In genomic region chr3:185763347-185764010, GRCh38 we compare ENCODE assay signal across 23 cellular contexts.
DNase-seq lines count a peak whose midpoint lies in the region; ATAC-seq and TF ChIP-seq lines count a peak whose summit lies in the region.
"Had no signal": no experiment of that assay in that cellular context is flagged by ENCODE, and none has a peak within 500 bp of the region (broad histone marks: within the 10 kb centered on the region; RNA-seq: fewer than 3 reads in every experiment).

No MANE protein-coding gene starts in this region.

- H3K27me3 ChIP-seq in cardiac muscle cell (no peaks in the 10 kb centered on the region), brain microvascular endothelial cell (replicated peaks) (no peaks in the 10 kb centered on the region), right lobe of liver (no peaks in the 10 kb centered on the region)
- H3K27me3 ChIP-seq: breast epithelium, transverse colon had no signal

- H3K9me3 ChIP-seq in cardiac muscle cell (ENCODE audit: low read depth), result no peaks in the 10 kb centered on the region
- no peaks in the 10 kb centered on the region for H3K9me3 ChIP-seq in mesodermal cell (ENCODE audit: control insufficient read depth, low read length)
- H3K9me3 ChIP-seq in right lobe of liver, result no peaks in the 10 kb centered on the region
- H3K9me3 ChIP-seq: BE2C, breast epithelium, Caco-2, left ventricle myocardium inferior, mucosa of descending colon, transverse colon had no signal

- H3K36me3 ChIP-seq in cardiac muscle cell, result no peaks in the 10 kb centered on the region
- H3K36me3 ChIP-seq in brain microvascular endothelial cell (replicated peaks), result no peaks in the 10 kb centered on the region
- H3K36me3 ChIP-seq in mesodermal cell (ENCODE audit: control insufficient read depth, insufficient read depth, low read length), result peaks cover 18% of the 10 kb centered on the region
- no peaks in the 10 kb centered on the region for H3K36me3 ChIP-seq in right lobe of liver
- H3K36me3 ChIP-seq: BE2C, breast epithelium, left ventricle myocardium inferior, transverse colon had no signal

- no peak overlapping the region for H3K4me3 ChIP-seq in cardiac muscle cell
- H3K4me3 ChIP-seq in brain microvascular endothelial cell (ENCODE audit: low read depth, low read length), result no peak overlapping the region
- no peak overlapping the region for H3K4me3 ChIP-seq in mesodermal cell (ENCODE audit: extremely low read depth, insufficient read depth, low read length, poor library complexity, severe bottlenecking)
- H3K4me3 ChIP-seq in right lobe of liver, result no peak overlapping the region
- H3K4me3 ChIP-seq: breast epithelium, left ventricle myocardium inferior, mucosa of descending colon, transverse colon had no signal

- intact Hi-C loops in left cardiac atrium (cut with DNase I) (no loop called here), right lobe of liver (cut with DNase I) (loop anchor here (10.0 kb wide), 1 partner anchor 89 kb away; no protein-coding TSS in a partner anchor)

- 75 to 89% methylated on average over 2 to 3 of the region's 4 CpGs for WGBS in mesodermal cell (ENCODE audit: insufficient coverage in 2 of 2), 2 experiments
- 48% methylated on average over 4 of the region's 4 CpGs for whole genome bisulfite sequencing in right lobe of liver (ENCODE audit: insufficient coverage, low coverage, low lambda C conversion rate, missing lambda C conversion rate)

- no peak for ATAC-seq in left cardiac atrium
- no peak for ATAC-seq in right lobe of liver
- no peak for ATAC-seq in HG03520 (IDR thresholded peaks at IDR 0.05; ENCODE audit: unreplicated experiment)
- ATAC-seq: activated T-helper 17 cell treated with anti-CD3 and anti-CD28 coated beads, Interleukin-2, amount 50 U/mL, for 72 hours; mucosa of descending colon; stimulated activated naive CD8-positive, alpha-beta T cell treated with anti-CD3 and anti-CD28 coated beads, Interleukin-15, Interleukin-2, amounts not matched to agents 100 U/mL and 50 U/mL, for 24 hours had no signal

- no peak for TF ChIP-seq CTCF in cardiac muscle cell (IDR thresholded peaks at IDR 0.05; ENCODE audit: low read depth, low read length)
- TF ChIP-seq CTCF in brain microvascular endothelial cell (IDR thresholded peaks at IDR 0.05; ENCODE audit: low read depth, low read length, missing control alignments), result no peak
- TF ChIP-seq CTCF in right lobe of liver (IDR thresholded peaks at IDR 0.05), result no peak

- H3K27ac ChIP-seq in cardiac muscle cell (peak overlapping the region; percentile 11), brain microvascular endothelial cell (peak overlapping the region; percentile 71), mesodermal cell (ENCODE audit: low read depth, low read length, severe bottlenecking) (peak overlapping the region; percentile 70), right lobe of liver (no peak overlapping the region)
- H3K27ac ChIP-seq: 22Rv1, left ventricle myocardium inferior had no signal

- in situ Hi-C loops in brain microvascular endothelial cell (cut with HindIII; ENCODE audit: low pct_ligation_motif_present, low sequenced_read_pairs), result no loop called here

- peak in 1 of 2 donors; percentile 37 for DNase-seq in cardiac muscle cell (ENCODE audit: low read depth in 1 of 2, low spot score in 1 of 2)
- DNase-seq in left cardiac atrium, result no peak
- peak; percentile 55 for DNase-seq in brain microvascular endothelial cell
- DNase-seq in activated naive CD4-positive, alpha-beta T cell treated with Interleukin-2 at 50 U/mL for 16 hours, result no peak
- no peak for DNase-seq in GM03348 (ENCODE audit: low spot score)
- no peak for DNase-seq in right lobe of liver
- DNase-seq: activated CD4-positive, alpha-beta T cell treated with anti-CD3 and anti-CD28 coated beads, Interleukin-2, amount 10 ng/mL, durations not matched to agents 24 days and 14 days; BE2C; Caco-2; left ventricle myocardium inferior; mucosa of descending colon; NCI-H187; NCI-H774; SHP77; stimulated activated CD4-positive, alpha-beta T cell treated with anti-CD3 and anti-CD28 coated beads, Interleukin-4, amount 100 ng/mL, for 1 hour; stimulated activated naive CD8-positive, alpha-beta T cell treated with anti-CD3 and anti-CD28 coated beads, Interleukin-15, Interleukin-2, amounts not matched to agents 100 U/mL and 50 U/mL, for 24 hours; T-helper 1 cell; transverse colon had no signal

- H3K4me1 ChIP-seq in cardiac muscle cell (ENCODE audit: low read depth) (peaks cover 60% of the 10 kb centered on the region), mesodermal cell (ENCODE audit: control insufficient read depth, insufficient read depth, low read length, poor library complexity, severe bottlenecking) (peaks cover 47% of the 10 kb centered on the region), right lobe of liver (peaks cover 0 to 3% (median 0%) of the 10 kb centered on the region in 4 donors)
- H3K4me1 ChIP-seq: BE2C, breast epithelium, Caco-2 had no signal

- no peak for TF ChIP-seq POLR2A in right lobe of liver (IDR thresholded peaks at IDR 0.05)

Comparison
In these comparisons a context has a peak if more than half of its experiments do, and no peak if none do; other contexts are left out.
1. H3K27ac ChIP-seq: peak in cardiac muscle cell (single experiment), brain microvascular endothelial cell (single experiment) and mesodermal cell (single experiment); none in right lobe of liver (0 of 3).
2. intact Hi-C loops: an anchor here in right lobe of liver (10.0 kb wide); none called in left cardiac atrium.